In genomic region chr19:49987159-49987698, GRCh38 we compare ENCODE assay signal across 1 cellular context.
TF ChIP-seq lines count a peak whose summit lies in the region.

No MANE protein-coding gene starts in this region.

TF ChIP-seq in HepG2, 621 proteins besides CTCF, POLR2A, EP300 and RAD21 (continued from another document and continues in another):
- TF ChIP-seq, protein P1, sequence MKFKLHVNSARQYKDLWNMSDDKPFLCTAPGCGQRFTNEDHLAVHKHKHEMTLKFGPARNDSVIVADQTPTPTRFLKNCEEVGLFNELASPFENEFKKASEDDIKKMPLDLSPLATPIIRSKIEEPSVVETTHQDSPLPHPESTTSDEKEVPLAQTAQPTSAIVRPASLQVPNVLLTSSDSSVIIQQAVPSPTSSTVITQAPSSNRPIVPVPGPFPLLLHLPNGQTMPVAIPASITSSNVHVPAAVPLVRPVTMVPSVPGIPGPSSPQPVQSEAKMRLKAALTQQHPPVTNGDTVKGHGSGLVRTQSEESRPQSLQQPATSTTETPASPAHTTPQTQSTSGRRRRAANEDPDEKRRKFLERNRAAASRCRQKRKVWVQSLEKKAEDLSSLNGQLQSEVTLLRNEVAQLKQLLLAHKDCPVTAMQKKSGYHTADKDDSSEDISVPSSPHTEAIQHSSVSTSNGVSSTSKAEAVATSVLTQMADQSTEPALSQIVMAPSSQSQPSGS (CRISPR knock-in tag; IDR thresholded peaks at IDR 0.05) = peak; percentile 99
- TF ChIP-seq, protein P2, sequence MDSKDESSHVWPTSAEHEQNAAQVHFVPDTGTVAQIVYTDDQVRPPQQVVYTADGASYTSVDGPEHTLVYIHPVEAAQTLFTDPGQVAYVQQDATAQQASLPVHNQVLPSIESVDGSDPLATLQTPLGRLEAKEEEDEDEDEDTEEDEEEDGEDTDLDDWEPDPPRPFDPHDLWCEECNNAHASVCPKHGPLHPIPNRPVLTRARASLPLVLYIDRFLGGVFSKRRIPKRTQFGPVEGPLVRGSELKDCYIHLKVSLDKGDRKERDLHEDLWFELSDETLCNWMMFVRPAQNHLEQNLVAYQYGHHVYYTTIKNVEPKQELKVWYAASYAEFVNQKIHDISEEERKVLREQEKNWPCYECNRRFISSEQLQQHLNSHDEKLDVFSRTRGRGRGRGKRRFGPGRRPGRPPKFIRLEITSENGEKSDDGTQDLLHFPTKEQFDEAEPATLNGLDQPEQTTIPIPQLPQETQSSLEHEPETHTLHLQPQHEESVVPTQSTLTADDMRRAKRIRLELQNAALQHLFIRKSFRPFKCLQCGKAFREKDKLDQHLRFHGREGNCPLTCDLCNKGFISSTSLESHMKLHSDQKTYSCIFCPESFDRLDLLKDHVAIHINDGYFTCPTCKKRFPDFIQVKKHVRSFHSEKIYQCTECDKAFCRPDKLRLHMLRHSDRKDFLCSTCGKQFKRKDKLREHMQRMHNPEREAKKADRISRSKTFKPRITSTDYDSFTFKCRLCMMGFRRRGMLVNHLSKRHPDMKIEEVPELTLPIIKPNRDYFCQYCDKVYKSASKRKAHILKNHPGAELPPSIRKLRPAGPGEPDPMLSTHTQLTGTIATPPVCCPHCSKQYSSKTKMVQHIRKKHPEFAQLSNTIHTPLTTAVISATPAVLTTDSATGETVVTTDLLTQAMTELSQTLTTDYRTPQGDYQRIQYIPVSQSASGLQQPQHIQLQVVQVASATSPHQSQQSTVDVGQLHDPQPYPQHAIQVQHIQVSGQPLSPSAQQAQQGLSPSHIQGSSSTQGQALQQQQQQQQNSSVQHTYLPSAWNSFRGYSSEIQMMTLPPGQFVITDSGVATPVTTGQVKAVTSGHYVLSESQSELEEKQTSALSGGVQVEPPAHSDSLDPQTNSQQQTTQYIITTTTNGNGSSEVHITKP (CRISPR knock-in tag; IDR thresholded peaks at IDR 0.05; ENCODE audit: low read depth) = peak; percentile 94
- TF ChIP-seq RBM39 (IDR thresholded peaks at IDR 0.05; ENCODE audit: low read depth, low read length, poor library complexity, severe bottlenecking) (no peak), MLXIP (CRISPR knock-in tag; IDR thresholded peaks at IDR 0.05; ENCODE audit: borderline replicate concordance) (peak; percentile 99), MNT (IDR thresholded peaks at IDR 0.05) (peak; percentile 74), HMGXB4 (CRISPR knock-in tag; IDR thresholded peaks at IDR 0.05; ENCODE audit: borderline replicate concordance in 1 of 2, low read depth in 1 of 2) (peak; percentile 93 to 98), HIC2 (CRISPR knock-in tag; IDR thresholded peaks at IDR 0.05; ENCODE audit: low read depth) (peak; percentile 96), ZNF614 (CRISPR knock-in tag; IDR thresholded peaks at IDR 0.05; ENCODE audit: borderline replicate concordance) (peak; percentile 99), ZNF746 (CRISPR knock-in tag; IDR thresholded peaks at IDR 0.05) (peak; percentile 98), NFIC (IDR thresholded peaks at IDR 0.05; ENCODE audit: low read length) (no peak), ZNF775 (CRISPR knock-in tag; IDR thresholded peaks at IDR 0.05; ENCODE audit: borderline replicate concordance) (peak; percentile 99), CERS6 (CRISPR knock-in tag; IDR thresholded peaks at IDR 0.05) (peak; percentile 99), ZNF143 (CRISPR knock-in tag; IDR thresholded peaks at IDR 0.05) (peak; percentile 79), TERF1 (CRISPR knock-in tag; IDR thresholded peaks at IDR 0.05) (peak; percentile 100), SRSF9 (IDR thresholded peaks at IDR 0.05; ENCODE audit: borderline replicate concordance, insufficient read depth, low read depth, low read length, poor library complexity, severe bottlenecking) (no peak), RFX5 (IDR thresholded peaks at IDR 0.05; ENCODE audit: low read depth, low read length) (no peak), ARNT (IDR thresholded peaks at IDR 0.05) (no peak), PRDM4 (CRISPR knock-in tag; IDR thresholded peaks at IDR 0.05; ENCODE audit: borderline replicate concordance) (peak; percentile 99)
- TF ChIP-seq, protein P3, sequence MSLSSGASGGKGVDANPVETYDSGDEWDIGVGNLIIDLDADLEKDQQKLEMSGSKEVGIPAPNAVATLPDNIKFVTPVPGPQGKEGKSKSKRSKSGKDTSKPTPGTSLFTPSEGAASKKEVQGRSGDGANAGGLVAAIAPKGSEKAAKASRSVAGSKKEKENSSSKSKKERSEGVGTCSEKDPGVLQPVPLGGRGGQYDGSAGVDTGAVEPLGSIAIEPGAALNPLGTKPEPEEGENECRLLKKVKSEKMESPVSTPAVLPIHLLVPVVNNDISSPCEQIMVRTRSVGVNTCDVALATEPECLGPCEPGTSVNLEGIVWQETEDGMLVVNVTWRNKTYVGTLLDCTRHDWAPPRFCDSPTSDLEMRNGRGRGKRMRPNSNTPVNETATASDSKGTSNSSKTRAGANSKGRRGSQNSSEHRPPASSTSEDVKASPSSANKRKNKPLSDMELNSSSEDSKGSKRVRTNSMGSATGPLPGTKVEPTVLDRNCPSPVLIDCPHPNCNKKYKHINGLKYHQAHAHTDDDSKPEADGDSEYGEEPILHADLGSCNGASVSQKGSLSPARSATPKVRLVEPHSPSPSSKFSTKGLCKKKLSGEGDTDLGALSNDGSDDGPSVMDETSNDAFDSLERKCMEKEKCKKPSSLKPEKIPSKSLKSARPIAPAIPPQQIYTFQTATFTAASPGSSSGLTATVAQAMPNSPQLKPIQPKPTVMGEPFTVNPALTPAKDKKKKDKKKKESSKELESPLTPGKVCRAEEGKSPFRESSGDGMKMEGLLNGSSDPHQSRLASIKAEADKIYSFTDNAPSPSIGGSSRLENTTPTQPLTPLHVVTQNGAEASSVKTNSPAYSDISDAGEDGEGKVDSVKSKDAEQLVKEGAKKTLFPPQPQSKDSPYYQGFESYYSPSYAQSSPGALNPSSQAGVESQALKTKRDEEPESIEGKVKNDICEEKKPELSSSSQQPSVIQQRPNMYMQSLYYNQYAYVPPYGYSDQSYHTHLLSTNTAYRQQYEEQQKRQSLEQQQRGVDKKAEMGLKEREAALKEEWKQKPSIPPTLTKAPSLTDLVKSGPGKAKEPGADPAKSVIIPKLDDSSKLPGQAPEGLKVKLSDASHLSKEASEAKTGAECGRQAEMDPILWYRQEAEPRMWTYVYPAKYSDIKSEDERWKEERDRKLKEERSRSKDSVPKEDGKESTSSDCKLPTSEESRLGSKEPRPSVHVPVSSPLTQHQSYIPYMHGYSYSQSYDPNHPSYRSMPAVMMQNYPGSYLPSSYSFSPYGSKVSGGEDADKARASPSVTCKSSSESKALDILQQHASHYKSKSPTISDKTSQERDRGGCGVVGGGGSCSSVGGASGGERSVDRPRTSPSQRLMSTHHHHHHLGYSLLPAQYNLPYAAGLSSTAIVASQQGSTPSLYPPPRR (CRISPR knock-in tag; IDR thresholded peaks at IDR 0.05; ENCODE audit: borderline replicate concordance) = peak; percentile 93
- TF ChIP-seq, protein P4, sequence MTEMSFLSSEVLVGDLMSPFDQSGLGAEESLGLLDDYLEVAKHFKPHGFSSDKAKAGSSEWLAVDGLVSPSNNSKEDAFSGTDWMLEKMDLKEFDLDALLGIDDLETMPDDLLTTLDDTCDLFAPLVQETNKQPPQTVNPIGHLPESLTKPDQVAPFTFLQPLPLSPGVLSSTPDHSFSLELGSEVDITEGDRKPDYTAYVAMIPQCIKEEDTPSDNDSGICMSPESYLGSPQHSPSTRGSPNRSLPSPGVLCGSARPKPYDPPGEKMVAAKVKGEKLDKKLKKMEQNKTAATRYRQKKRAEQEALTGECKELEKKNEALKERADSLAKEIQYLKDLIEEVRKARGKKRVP (CRISPR knock-in tag; IDR thresholded peaks at IDR 0.05) = peak in 1 of 2 experiments; percentile 90; a peak in 2 of 4 replicates
